Comparison of ENCODE assay signal across 15 cellular contexts in the genomic region with DNA sequence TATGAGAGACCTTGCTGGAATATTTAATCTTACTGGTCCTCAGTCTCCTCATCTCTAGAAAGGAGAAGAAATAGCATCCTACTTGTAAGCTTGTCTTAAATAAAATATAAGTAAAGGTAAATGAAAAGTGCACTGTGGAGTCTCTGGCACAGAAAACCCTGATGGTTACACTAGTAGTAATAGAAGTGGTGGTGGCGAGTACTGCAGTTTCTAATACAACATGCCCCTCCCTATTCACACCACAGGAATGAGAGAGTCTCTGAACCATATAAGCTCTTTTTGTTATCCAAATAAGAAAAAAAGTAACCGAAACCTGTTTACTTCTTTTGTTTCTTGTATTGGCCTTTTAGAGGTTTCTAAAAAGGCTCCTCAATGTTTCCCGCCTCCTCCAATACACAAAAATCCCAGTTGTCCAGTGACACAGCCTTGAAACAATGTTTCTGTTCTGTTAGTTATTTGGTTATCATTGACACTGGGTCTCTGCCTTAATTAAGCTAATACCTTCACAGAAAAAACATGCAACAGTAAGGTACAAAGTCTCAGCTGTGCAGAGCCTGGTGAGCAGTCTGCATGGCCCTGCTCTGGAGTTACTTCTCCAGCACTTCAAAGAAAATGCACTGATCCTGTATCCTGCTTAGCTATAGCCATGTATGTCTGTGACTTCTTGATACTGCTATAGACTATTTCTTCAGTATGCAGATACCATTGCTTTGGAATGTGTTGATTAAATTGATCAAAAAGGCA.
DNase-seq lines count a peak whose midpoint lies in the region; ATAC-seq and TF ChIP-seq lines count a peak whose summit lies in the region.
"Had no signal": no experiment of that assay in that cellular context is flagged by ENCODE, and none has a peak within 500 bp of the region (broad histone marks: within the 10 kb centered on the region; RNA-seq: fewer than 3 reads in every experiment).

No MANE protein-coding gene starts in this region.

- H4K20me1 ChIP-seq in mammary epithelial cell (ENCODE audit: insufficient read depth, low read length): no peaks in the 10 kb centered on the region

- BruUV-seq in mammary epithelial cell (replicated peaks; lab: Mats Ljungman, UMichigan): no TSS peak

- dilution Hi-C loops in mammary epithelial cell (cut with HindIII; ENCODE audit: low sequenced_read_pairs): no loop called here

- peak; percentile 1 to 17 for TF ChIP-seq CTCF in mammary epithelial cell (conservative IDR thresholded peaks at IDR 0.05 in 1 of 2, IDR thresholded peaks at IDR 0.05 in 1 of 2; ENCODE audit: extremely low read depth in 1 of 2, insufficient read depth in 1 of 2, low read depth in 1 of 2, low read length in 2 of 2)
- TF ChIP-seq CTCF in breast epithelium (IDR thresholded peaks at IDR 0.05): no peak
- no peak for TF ChIP-seq CTCF in epithelial cell of esophagus (IDR thresholded peaks at IDR 0.05; ENCODE audit: insufficient read depth, low read depth, low read length, missing control alignments)
- no peak for TF ChIP-seq CTCF in thyroid gland (IDR thresholded peaks at IDR 0.05)
- no peak for TF ChIP-seq CTCF in upper lobe of right lung (IDR thresholded peaks at IDR 0.05)

- CTCF ChIA-PET in mammary epithelial cell (lab: Charles Lee; ENCODE audit: low non-redundant PET): no interaction called here

- ATAC-seq in HG03521 (IDR thresholded peaks at IDR 0.05; ENCODE audit: unreplicated experiment) (peak; percentile 50), upper lobe of right lung (no peak)
- ATAC-seq: activated T-cell treated with anti-CD3 and anti-CD28 coated beads, Interleukin-2, amount 50 U/mL, for 4 hours; body of pancreas; natural killer cell; stimulated activated naive B cell treated with anti-CD40 and anti-IgM and Interleukin-4, amounts not matched to agents 10 μg/mL and 1 μg/mL and 100 μg/mL, for 72 hours had no signal

- no peaks in the 10 kb centered on the region for H3K36me3 ChIP-seq in mammary epithelial cell (ENCODE audit: insufficient read depth, low read length)
- no peaks in the 10 kb centered on the region for H3K36me3 ChIP-seq in breast epithelium
- H3K36me3 ChIP-seq in thyroid gland: no peaks in the 10 kb centered on the region
- no peaks in the 10 kb centered on the region for H3K36me3 ChIP-seq in upper lobe of right lung

- DNase-seq in mammary epithelial cell (no peak), breast epithelium (ENCODE audit: low spot score in 2 of 2) (no peak), epithelial cell of esophagus (ENCODE audit: low read depth) (peak; percentile 10), thyroid gland (no peak), MV-4-11 (lab: John Stamatoyannopoulos, UW) (no peak), upper lobe of right lung (no peak)
- no peak for DNase-seq in activated CD8-positive, alpha-beta memory T cell treated with anti-CD3 and anti-CD28 coated beads, Interleukin-2, amount 50 U/mL, for 48 hours
- DNase-seq: activated B cell treated with CpG ODN at 0.5 μM for 24 hours; activated T-cell treated with anti-CD3 and anti-CD28 coated beads, Interleukin-2, amount 50 U/mL, for 4 hours; body of pancreas; natural killer cell; SIG-M5; stimulated activated naive B cell treated with anti-CD40 and anti-IgM and Interleukin-4, amounts not matched to agents 10 μg/mL and 1 μg/mL and 100 μg/mL, for 72 hours had no signal

- H2AFZ ChIP-seq in mammary epithelial cell (ENCODE audit: low read depth, low read length): no peak overlapping the region

- no peaks in the 10 kb centered on the region for H3K27me3 ChIP-seq in mammary epithelial cell (ENCODE audit: insufficient read depth, low read length)
- no peaks in the 10 kb centered on the region for H3K27me3 ChIP-seq in breast epithelium
- no peaks in the 10 kb centered on the region for H3K27me3 ChIP-seq in thyroid gland
- H3K27me3 ChIP-seq in upper lobe of right lung: no peaks in the 10 kb centered on the region
- H3K27me3 ChIP-seq: body of pancreas had no signal

- H3K27ac ChIP-seq in mammary epithelial cell (ENCODE audit: insufficient read depth, low read depth, low read length) (no peak overlapping the region), breast epithelium (no peak overlapping the region), thyroid gland (no peak overlapping the region), upper lobe of right lung (no peak overlapping the region)
- H3K27ac ChIP-seq: body of pancreas, epithelial cell of prostate had no signal

- H3K4me2 ChIP-seq in mammary epithelial cell (ENCODE audit: insufficient read depth, low read depth, low read length): no peak overlapping the region

- no peak for TF ChIP-seq POLR2A in breast epithelium (IDR thresholded peaks at IDR 0.05)
- TF ChIP-seq POLR2A in thyroid gland (IDR thresholded peaks at IDR 0.05): no peak

- H3K9ac ChIP-seq in mammary epithelial cell (ENCODE audit: insufficient read depth, low read length): no peak overlapping the region

- no peaks in the 10 kb centered on the region for H3K9me3 ChIP-seq in mammary epithelial cell (replicated peaks; ENCODE audit: insufficient read depth, low read length)
- no peaks in the 10 kb centered on the region for H3K9me3 ChIP-seq in breast epithelium
- H3K9me3 ChIP-seq in thyroid gland: no peaks in the 10 kb centered on the region
- no peaks in the 10 kb centered on the region for H3K9me3 ChIP-seq in upper lobe of right lung
- H3K9me3 ChIP-seq: body of pancreas had no signal

- no peaks in the 10 kb centered on the region for H3K79me2 ChIP-seq in mammary epithelial cell (ENCODE audit: insufficient read depth, low read length)

- in situ Hi-C loops in mammary epithelial cell (cut with MboI; ENCODE audit: low sequenced_read_pairs in 2 of 2): no loop called here

- peaks cover 15% of the 10 kb centered on the region for H3K4me1 ChIP-seq in mammary epithelial cell (ENCODE audit: insufficient read depth, low read length)
- H3K4me1 ChIP-seq in breast epithelium: no peaks in the 10 kb centered on the region
- no peaks in the 10 kb centered on the region for H3K4me1 ChIP-seq in thyroid gland
- no peaks in the 10 kb centered on the region for H3K4me1 ChIP-seq in upper lobe of right lung

- intact Hi-C loops in mammary epithelial cell (cut with micrococcal nuclease): loop anchor here (5.0 kb wide), 1 partner anchor 89 kb away; no protein-coding TSS in a partner anchor
- intact Hi-C loops in breast epithelium (cut with DNase I; ENCODE audit: low total_unique reads): no loop called here
- intact Hi-C loops in thyroid gland (cut with DNase I): no loop called here
- intact Hi-C loops in upper lobe of right lung (cut with DNase I): no loop called here

- H3K4me3 ChIP-seq in mammary epithelial cell (replicated peaks in 1 of 3; ENCODE audit: insufficient read depth in 1 of 3, low read depth in 2 of 3, low read length in 3 of 3): no peak overlapping the region
- no peak overlapping the region for H3K4me3 ChIP-seq in breast epithelium
- no peak overlapping the region for H3K4me3 ChIP-seq in epithelial cell of esophagus (ENCODE audit: low read length)
- no peak overlapping the region for H3K4me3 ChIP-seq in thyroid gland (replicated peaks in 1 of 3)
- no peak overlapping the region for H3K4me3 ChIP-seq in upper lobe of right lung
- H3K4me3 ChIP-seq: body of pancreas had no signal

- 92% methylated on average over 3 of the region's 3 CpGs for WGBS in mammary epithelial cell (ENCODE audit: low coverage, missing lambda C conversion rate)
- WGBS in thyroid gland, 2 donors: 78 to 82% methylated on average over 3 of the region's 3 CpGs

Comparison
In these comparisons a context has a peak if more than half of its experiments do, and no peak if none do; other contexts are left out.
1. CTCF ChIP-seq: peak in mammary epithelial cell (2 of 2); none in breast epithelium (0 of 3), epithelial cell of esophagus (single experiment), thyroid gland (0 of 6) and upper lobe of right lung (single experiment).